Comparison of ENCODE assay signal across 9 cellular contexts in the genomic region with DNA sequence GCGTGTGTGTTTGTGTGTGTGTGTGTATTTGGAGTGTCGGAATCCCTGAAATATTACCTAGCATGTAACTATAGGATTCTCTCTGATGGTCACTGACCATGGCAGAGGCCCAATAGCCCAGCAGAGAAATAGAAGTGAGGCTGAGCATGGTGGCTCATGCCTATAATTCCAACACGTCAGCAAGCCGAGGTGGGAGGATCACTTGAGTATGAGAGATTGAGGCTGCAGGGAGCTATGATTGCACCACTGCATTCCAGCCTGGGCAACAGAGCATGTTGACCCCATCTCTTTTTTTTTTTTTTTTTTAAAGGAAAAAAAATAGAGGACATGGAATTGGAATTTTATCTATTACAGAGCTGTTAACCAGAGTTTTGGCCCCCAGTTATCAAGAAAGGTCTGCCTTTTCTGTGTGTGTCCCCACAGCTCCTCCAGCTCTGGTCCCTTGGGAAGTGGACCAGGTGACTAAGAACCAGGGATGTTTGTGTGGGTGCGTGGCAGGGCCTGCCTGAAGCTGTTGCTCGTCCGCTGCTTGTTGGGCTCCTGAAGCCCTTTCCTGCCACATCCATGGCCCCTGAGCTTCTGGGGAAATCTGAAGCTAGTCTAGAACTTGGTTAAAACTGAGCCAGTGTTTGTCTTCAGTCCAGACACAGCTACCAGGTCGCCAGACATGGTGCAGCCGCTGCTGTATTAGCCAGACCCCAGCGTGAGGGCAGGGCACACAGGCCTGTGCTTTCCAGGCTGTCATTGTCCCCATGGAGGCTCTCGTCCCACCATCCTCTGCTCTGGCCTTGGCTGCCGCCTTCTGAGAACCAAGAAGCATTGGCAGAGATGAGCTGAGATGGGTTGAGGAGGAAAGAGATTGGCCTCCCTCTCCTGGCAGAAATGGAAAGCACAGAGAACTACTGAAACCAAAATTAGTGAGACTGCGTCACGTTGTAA. TPM values are rescaled to one million over a fixed set of nuclear protein-coding genes. Genes with fewer than 3 reads are reported as not detected.
DNase-seq lines count a peak whose midpoint lies in the region; ATAC-seq, FAIRE-seq and TF ChIP-seq lines count a peak whose summit lies in the region.
"Had no signal": no experiment of that assay in that cellular context is flagged by ENCODE, and none has a peak within 500 bp of the region (broad histone marks: within the 10 kb centered on the region; RNA-seq: fewer than 3 reads in every experiment).

No MANE protein-coding gene starts in this region.

- no peak overlapping the region for H2BK12ac ChIP-seq in H1 (ENCODE audit: low read depth, low read length)

- TF ChIP-seq POLR2A in H1 (IDR thresholded peaks at IDR 0.05; ENCODE audit: control extremely low read depth in 1 of 2, low read depth in 2 of 2, low read length in 2 of 2) = no peak

- no peaks in the 10 kb centered on the region for H4K20me1 ChIP-seq in H1 (replicated peaks in 1 of 2; ENCODE audit: control insufficient read depth in 1 of 2, insufficient read depth in 2 of 2, low read length in 2 of 2)

- POLR2A ChIA-PET in GM10248 (lab: Yijun Ruan, JAX) = no interaction called here
- POLR2A ChIA-PET in H1 (lab: Charles Lee; ENCODE audit: partially characterized antibody) = interaction anchor here (1.2 to 1.8 kb wide), 2 partner anchors 20 to 131 kb away, joined by 4 to 5 read pairs; partner anchors contain the start of gene COG2

- no peak overlapping the region for H3K27ac ChIP-seq in H1 (ENCODE audit: low read depth, low read length)
- H3K27ac ChIP-seq: neutrophil had no signal

- DNase-seq in GM10248 (ENCODE audit: extremely low spot score) (no peak), NCI-H69 (lab: John Stamatoyannopoulos, UW) (peak; percentile 70), H1 (ENCODE audit: low read depth in 1 of 2, low spot score in 2 of 2) (no peak), mesothelial cell of epicardium (ENCODE audit: low spot score in 2 of 2, unreplicated experiment in 2 of 2) (no peak), SW 1271 (lab: John Stamatoyannopoulos, UW) (no peak)

- H3K4me1 ChIP-seq in H1 (replicated peaks in 1 of 4; ENCODE audit: control insufficient read depth in 3 of 4, insufficient read depth in 4 of 4, low read length in 3 of 4) = peaks cover 0 to 3% (median 1%) of the 10 kb centered on the region in 4 experiments; a peak in 3 of 7 replicates

- no peak overlapping the region for H3K4me3 ChIP-seq in H1 (ENCODE audit: extremely low read depth in 1 of 4, insufficient read depth in 2 of 4, low read depth in 3 of 4, low read length in 4 of 4)

- H4K5ac ChIP-seq in H1 (ENCODE audit: insufficient read length, low read depth, low read length) = no peak overlapping the region

- H3K27me3 ChIP-seq in H1 (replicated peaks in 1 of 4; ENCODE audit: control insufficient read depth in 3 of 4, extremely low read depth in 1 of 4, insufficient read depth in 3 of 4, low read length in 3 of 4) = peaks cover 0 to 3% (median 0%) of the 10 kb centered on the region in 4 experiments; a peak in 1 of 7 replicates

- 79% methylated on average over 14 of the region's 14 CpGs; no CpG with 5 or more reads in 1 of the 2 experiments for WGBS in H1 (ENCODE audit: extremely low coverage in 1 of 2, insufficient coverage in 1 of 2, insufficient read length in 1 of 2, insufficient replicate concordance in 2 of 2, low coverage in 1 of 2, low lambda C conversion rate in 2 of 2, missing lambda C conversion rate in 1 of 2), 2 experiments

- no peak overlapping the region for H2AK5ac ChIP-seq in H1 (ENCODE audit: low read depth, low read length)

- H3K36me3 Mint-ChIP-seq in mesothelial cell of epicardium = no peaks in the 10 kb centered on the region

- no peak overlapping the region for H2BK5ac ChIP-seq in H1 (ENCODE audit: low read depth, low read length)

- H3K23ac ChIP-seq in H1 (ENCODE audit: insufficient read length) = no peak overlapping the region

- no peak overlapping the region for H2BK15ac ChIP-seq in H1 (ENCODE audit: low read length)

- H3K9ac ChIP-seq in H1 (replicated peaks in 1 of 4; ENCODE audit: extremely low read depth in 1 of 4, low read depth in 3 of 4, low read length in 3 of 4) = no peak overlapping the region

- H3K79me1 ChIP-seq in H1 (ENCODE audit: low read depth, low read length) = no peaks in the 10 kb centered on the region

- H3K56ac ChIP-seq in H1 (replicated peaks; ENCODE audit: insufficient read length, low read depth, low read length) = no peak overlapping the region

- H4K8ac ChIP-seq in H1 (ENCODE audit: extremely low read depth, insufficient read depth, low read length) = no peak overlapping the region

- no peak overlapping the region for H2BK120ac ChIP-seq in H1 (replicated peaks; ENCODE audit: low read depth, low read length)

- no peak overlapping the region for H4K91ac ChIP-seq in H1 (replicated peaks; ENCODE audit: insufficient read length, low read length)

- H3K4me2 ChIP-seq in H1 (ENCODE audit: insufficient read depth in 1 of 2, low read depth in 2 of 2, low read length in 2 of 2) = no peak overlapping the region

- no peaks in the 10 kb centered on the region for H3K36me3 ChIP-seq in H1 (ENCODE audit: control insufficient read depth in 2 of 4, insufficient read depth in 4 of 4, low read length in 3 of 4)
- H3K36me3 ChIP-seq: neutrophil had no signal

- H3K27me3 Mint-ChIP-seq in mesothelial cell of epicardium (ENCODE audit: low read depth) = peaks cover 10% of the 10 kb centered on the region

- H3K18ac ChIP-seq in H1 (ENCODE audit: extremely low read depth, low read length) = no peak overlapping the region

- H3K4me1 Mint-ChIP-seq in mesothelial cell of epicardium = peaks cover 15% of the 10 kb centered on the region

- peak overlapping the region; percentile 24 for H3K27ac Mint-ChIP-seq in mesothelial cell of epicardium

- TF ChIP-seq CTCF in GM10248 (IDR thresholded peaks at IDR 0.05; ENCODE audit: control extremely low read depth, extremely low read depth, low read depth, missing control alignments) (peak; percentile 3), H1 (IDR thresholded peaks at IDR 0.05; ENCODE audit: control extremely low read depth in 1 of 3, insufficient read depth in 1 of 3, low read depth in 1 of 3, low read length in 3 of 3) (peak; percentile 10 to 77 (median 68)), mesothelial cell of epicardium (IDR thresholded peaks at IDR 0.05; ENCODE audit: unreplicated experiment) (no peak)

- no peak for TF ChIP-seq EP300 in H1 (IDR thresholded peaks at IDR 0.05; ENCODE audit: borderline replicate concordance in 1 of 2, low read depth in 2 of 2, low read length in 2 of 2)

- no peaks in the 10 kb centered on the region for H3K9me3 ChIP-seq in H1 (ENCODE audit: insufficient read depth in 2 of 2, low read depth in 1 of 2, low read length in 1 of 2)
- H3K9me3 ChIP-seq: neutrophil had no signal

- no peak overlapping the region for H2AFZ ChIP-seq in H1 (ENCODE audit: low read length)

- peaks cover 5% of the 10 kb centered on the region for H3K9me3 Mint-ChIP-seq in mesothelial cell of epicardium

- H3K4ac ChIP-seq in H1 (replicated peaks; ENCODE audit: insufficient read length, low read depth, low read length) = no peak overlapping the region

- H2BK20ac ChIP-seq in H1 (ENCODE audit: low read length) = no peak overlapping the region

- H3K79me2 ChIP-seq in H1 (ENCODE audit: control insufficient read depth in 1 of 2, insufficient read depth in 2 of 2, low read length in 2 of 2) = no peaks in the 10 kb centered on the region

- peak; percentile 81 to 87 for TF ChIP-seq RAD21 in H1 (IDR thresholded peaks at IDR 0.05 in 1 of 2, conservative IDR thresholded peaks at IDR 0.05 in 1 of 2; ENCODE audit: low read depth in 2 of 2, low read length in 2 of 2)

- no peaks in the 10 kb centered on the region for H3K23me2 ChIP-seq in H1 (ENCODE audit: low read depth, low read length)

- CTCF ChIA-PET in GM10248 (lab: Yijun Ruan, JAX) = interaction anchor here (1.1 to 1.4 kb wide), 3 partner anchors 11 to 129 kb away, joined by 3 to 5 read pairs (median 4); no protein-coding TSS in a partner anchor
- CTCF ChIA-PET in H1 (lab: Charles Lee; ENCODE audit: partially characterized antibody) = interaction anchor here (0.6 to 4.3 kb wide), 30 partner anchors 8 to 1009 kb away, joined by 3 to 36 read pairs (median 3); partner anchors contain the start of gene AGT

- H3K14ac ChIP-seq in H1 (ENCODE audit: insufficient read length) = no peak overlapping the region

- H3K4me3 Mint-ChIP-seq in mesothelial cell of epicardium = no peak overlapping the region

- peak; percentile 62 for FAIRE-seq in H1 (lab: Jason Lieb, UNC)

- no peak for ATAC-seq in GM19455 (IDR thresholded peaks at IDR 0.05; ENCODE audit: unreplicated experiment)
- ATAC-seq in HG03354 (IDR thresholded peaks at IDR 0.05; ENCODE audit: poor library complexity, severe bottlenecking, unreplicated experiment) = no peak
- no peak for ATAC-seq in HG02678 (IDR thresholded peaks at IDR 0.05; ENCODE audit: unreplicated experiment)

TF ChIP-seq in H1, 55 proteins besides CTCF, POLR2A, EP300 and RAD21:
- TF ChIP-seq POLR2AphosphoS5 (IDR thresholded peaks at IDR 0.05; ENCODE audit: low read depth, low read length) = no peak

RNA-seq across cellular contexts. Expression of gene CAPN9, which starts 25.5 kb away (rescaled TPM):
- 0.22 and 0.44 TPM in 2 replicates for total RNA-seq in H1 (2021; fragmentation: NEBNext Ultra II Directional; extraction: Animal tissue kit (Norgen Biotek cat#: 25700))
- polyA plus RNA-seq in H1 (2011; rRNA removed) = 0.46 and 0.76 TPM in 2 replicates
- polyA plus RNA-seq in H1 (2011; cell fraction: cytosol; rRNA removed) = 0.57 TPM
- 1.3 TPM for polyA plus RNA-seq in H1 (2011; cell fraction: nucleus; rRNA removed)
- 0.31 to 0.70 TPM (median 0.55 TPM) in 3 of 4 replicates, not detected in the other for polyA plus RNA-seq in H1 (2012, experiment 1 of 2)
- polyA plus RNA-seq in H1 (2012, experiment 2 of 2) = 0.35 TPM
- polyA plus RNA-seq in H1 (2013, experiment 1 of 2) = 0.24 TPM
- polyA plus RNA-seq in H1 (2013, experiment 2 of 2) = 0.24 TPM
- 0.17 and 1.4 TPM in 2 replicates for polyA minus RNA-seq in H1 (2011; rRNA and poly(A)+ RNA removed)
- not detected for polyA minus RNA-seq in H1 (2011; cell fraction: cytosol; rRNA and poly(A)+ RNA removed)
- polyA minus RNA-seq in H1 (2011; cell fraction: nucleus; rRNA and poly(A)+ RNA removed) = 1.2 TPM
- 0.44 to 0.78 TPM (median 0.77 TPM) in 3 replicates for total RNA-seq in mesothelial cell of epicardium

RNA-seq across cellular contexts. Expression of gene AGT, which starts 58.8 kb away (rescaled TPM):
- not detected in 2 replicates for total RNA-seq in H1 (2021; fragmentation: NEBNext Ultra II Directional; extraction: Animal tissue kit (Norgen Biotek cat#: 25700))
- 0.20 and 0.27 TPM in 2 replicates for polyA plus RNA-seq in H1 (2011; rRNA removed)
- polyA plus RNA-seq in H1 (2011; cell fraction: cytosol; rRNA removed) = 0.31 TPM
- 0.13 TPM for polyA plus RNA-seq in H1 (2011; cell fraction: nucleus; rRNA removed)
- polyA plus RNA-seq in H1 (2012, experiment 1 of 2) = not detected in 4 replicates
- not detected for polyA plus RNA-seq in H1 (2012, experiment 2 of 2)
- 0.08 TPM for polyA plus RNA-seq in H1 (2013, experiment 1 of 2)
- polyA plus RNA-seq in H1 (2013, experiment 2 of 2) = 0.11 TPM
- 0.12 TPM in 1 of 2 replicates, not detected in the other for polyA minus RNA-seq in H1 (2011; rRNA and poly(A)+ RNA removed)
- polyA minus RNA-seq in H1 (2011; cell fraction: cytosol; rRNA and poly(A)+ RNA removed) = not detected
- polyA minus RNA-seq in H1 (2011; cell fraction: nucleus; rRNA and poly(A)+ RNA removed) = not detected
- 1.1 to 1.9 TPM (median 1.5 TPM) in 3 replicates for total RNA-seq in mesothelial cell of epicardium
